In the genomic region with DNA sequence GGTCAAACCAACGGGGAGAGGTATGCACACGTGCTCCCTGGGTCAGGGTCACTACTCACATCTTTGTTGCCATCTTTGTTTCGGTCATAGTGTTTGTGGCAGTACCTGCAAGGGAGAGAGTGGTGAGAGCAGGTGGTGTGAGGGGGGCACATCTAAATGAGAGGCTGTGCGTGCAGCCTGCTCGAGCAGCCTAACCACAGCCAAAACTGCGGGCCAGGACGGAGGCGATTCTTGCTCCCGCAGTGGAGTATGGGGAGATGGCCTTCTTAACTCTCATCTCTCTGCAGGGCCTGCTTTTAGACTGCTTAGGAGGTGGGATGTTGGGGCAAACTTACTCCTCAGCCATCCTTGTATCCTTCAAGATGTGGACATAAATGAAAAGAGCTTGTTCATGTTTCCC, we compare ENCODE assay signal across 34 cellular contexts. TPM values are rescaled to one million over a fixed set of nuclear protein-coding genes. Genes with fewer than 3 reads are reported as not detected.
"Had no signal": no experiment of that assay in that cellular context is flagged by ENCODE, and none has a peak within 500 bp of the region (broad histone marks: within the 10 kb centered on the region; RNA-seq: fewer than 3 reads in every experiment).

No MANE protein-coding gene starts in this region.

- H3K4me2 ChIP-seq: KMS-11, SK-N-SH had no signal

- H3K9me3 ChIP-seq: ascending aorta, Peyer's patch, SJSA1, SK-N-SH had no signal

- H3K4me1 Mint-ChIP-seq: activated naive CD4-positive, alpha-beta T cell treated with anti-CD3 and anti-CD28 coated beads, Interleukin-2, amount 50 U/mL, for 24 hours had no signal

- H3K4me3 ChIP-seq: ascending aorta, cardiac muscle cell, Peyer's patch, SJSA1 had no signal

- H3K9me3 Mint-ChIP-seq: activated CD4-positive, alpha-beta T cell treated with anti-CD3 and anti-CD28 coated beads, Interleukin-2, amount 10 ng/mL, durations not matched to agents 24 days and 14 days; activated CD8-positive, alpha-beta T cell treated with anti-CD3 and anti-CD28 coated beads for 36 hours; activated naive CD4-positive, alpha-beta T cell treated with anti-CD3 and anti-CD28 coated beads, Interleukin-2, amount 50 U/mL, for 24 hours; activated naive CD8-positive, alpha-beta T cell treated with anti-CD3 and anti-CD28 coated beads, Interleukin-2, amount 10 ng/mL, durations not matched to agents 7 days and 5 days; activated T-helper 1 cell treated with anti-CD3 and anti-CD28 coated beads, Interleukin-12 subunit alpha, Interleukin-12 subunit beta, Interleukin-2, Interleukin-4 antibody, amounts not matched to agents 30 ng/mL and 10 ng/mL and 1 ng/mL, durations not matched to agents 14 hours and 24 hours and 36 hours; T-helper 1 cell treated with Interleukin-12 subunit alpha and Interleukin-12 subunit beta and Interleukin-4 antibody, amounts not matched to agents 30 μg/mL and 1 μg/mL, for 36 hours; T-helper 2 cell treated with Interferon-gamma antibody and Interleukin-4, amounts not matched to agents 5 μg/mL and 100 μg/mL, for 36 hours had no signal

- H3K9ac ChIP-seq: KMS-11, SK-N-SH had no signal

- FAIRE-seq: TTC549 had no signal

- H3K27me3 ChIP-seq: ascending aorta, cardiac muscle cell, Peyer's patch, SJSA1 had no signal

- ATAC-seq: activated CD8-positive, alpha-beta T cell treated with anti-CD3 and anti-CD28 coated beads for 36 hours; PC-3 had no signal

- H3K4me3 Mint-ChIP-seq: activated CD4-positive, alpha-beta T cell treated with anti-CD3 and anti-CD28 coated beads, Interleukin-2, amount 10 ng/mL, durations not matched to agents 24 days and 14 days; activated CD8-positive, alpha-beta T cell treated with anti-CD3 and anti-CD28 coated beads for 36 hours; activated naive CD4-positive, alpha-beta T cell treated with anti-CD3 and anti-CD28 coated beads, Interleukin-2, amount 50 U/mL, for 24 hours; activated naive CD8-positive, alpha-beta T cell treated with anti-CD3 and anti-CD28 coated beads, Interleukin-2, amount 10 ng/mL, durations not matched to agents 7 days and 5 days; activated T-helper 1 cell treated with anti-CD3 and anti-CD28 coated beads, Interleukin-12 subunit alpha, Interleukin-12 subunit beta, Interleukin-2, Interleukin-4 antibody, amounts not matched to agents 30 ng/mL and 10 ng/mL and 1 ng/mL, durations not matched to agents 14 hours and 24 hours and 36 hours; T-helper 1 cell treated with Interleukin-12 subunit alpha and Interleukin-12 subunit beta and Interleukin-4 antibody, amounts not matched to agents 30 μg/mL and 1 μg/mL, for 36 hours; T-helper 2 cell treated with Interferon-gamma antibody and Interleukin-4, amounts not matched to agents 5 μg/mL and 100 μg/mL, for 36 hours had no signal

- H3K9me2 ChIP-seq: SK-N-SH had no signal

- H3K27me3 Mint-ChIP-seq: activated CD4-positive, alpha-beta T cell treated with anti-CD3 and anti-CD28 coated beads, Interleukin-2, amount 10 ng/mL, durations not matched to agents 24 days and 14 days; activated CD8-positive, alpha-beta T cell treated with anti-CD3 and anti-CD28 coated beads for 36 hours; activated naive CD4-positive, alpha-beta T cell treated with anti-CD3 and anti-CD28 coated beads, Interleukin-2, amount 50 U/mL, for 24 hours; activated naive CD8-positive, alpha-beta T cell treated with anti-CD3 and anti-CD28 coated beads, Interleukin-2, amount 10 ng/mL, durations not matched to agents 7 days and 5 days had no signal

- H3K4me1 ChIP-seq: ascending aorta, Peyer's patch had no signal

- H3K27ac Mint-ChIP-seq: activated CD4-positive, alpha-beta T cell treated with anti-CD3 and anti-CD28 coated beads, Interleukin-2, amount 10 ng/mL, durations not matched to agents 24 days and 14 days; activated naive CD4-positive, alpha-beta T cell treated with anti-CD3 and anti-CD28 coated beads, Interleukin-2, amount 50 U/mL, for 24 hours; activated naive CD8-positive, alpha-beta T cell treated with anti-CD3 and anti-CD28 coated beads, Interleukin-2, amount 10 ng/mL, durations not matched to agents 7 days and 5 days; activated T-helper 1 cell treated with anti-CD3 and anti-CD28 coated beads, Interleukin-12 subunit alpha, Interleukin-12 subunit beta, Interleukin-2, Interleukin-4 antibody, amounts not matched to agents 30 ng/mL and 10 ng/mL and 1 ng/mL, durations not matched to agents 14 hours and 24 hours and 36 hours; T-helper 1 cell treated with Interleukin-12 subunit alpha and Interleukin-12 subunit beta and Interleukin-4 antibody, amounts not matched to agents 30 μg/mL and 1 μg/mL, for 36 hours had no signal

- H3K27ac ChIP-seq: ascending aorta, cardiac muscle cell, KMS-11, Peyer's patch, SJSA1 had no signal

- DNase-seq: activated CD4-positive, alpha-beta T cell treated with anti-CD3 and anti-CD28 coated beads, Interleukin-2, amount 10 ng/mL, durations not matched to agents 24 days and 14 days; activated CD4-positive, alpha-beta T cell treated with anti-CD3 and anti-CD28 coated beads, Interleukin-2, amount 50 U/mL, for 4 hours; activated CD8-positive, alpha-beta T cell treated with anti-CD3 and anti-CD28 coated beads for 36 hours; activated gamma-delta T cell; activated naive CD4-positive, alpha-beta T cell treated with Interleukin-2 at 50 U/mL for 16 hours; activated naive CD8-positive, alpha-beta T cell treated with anti-CD3 and anti-CD28 coated beads, Interleukin-2, amount 10 ng/mL, durations not matched to agents 7 days and 5 days; activated T-cell treated with anti-CD3 and anti-CD28 coated beads, Interleukin-2, amount 50 U/mL, for 1 hour; amygdala; NCI-H1092 treated with DMSO at 0.1 percent for 48 hours; NCI-H1436; NCI-H1694; NCI-H1930; NCI-H2081 treated with DMSO at 0.1 percent for 48 hours; NCI-H345; NCI-H510A; NCI-H526; NCI-H748 treated with DMSO at 0.1 percent for 48 hours; NK-92 treated with Interleukin-12 subunit alpha and Interleukin-12 subunit beta, amount 100 ng/mL, for 24 hours; PC-3; RPMI8226; SHP77 treated with DMSO at 0.1 percent for 48 hours; SK-N-SH had no signal

RNA-seq across cellular contexts. Expression of gene PLA2G4F, which starts 6.9 kb away (rescaled TPM):
- total RNA-seq: activated CD4-positive, alpha-beta T cell treated with anti-CD3 and anti-CD28 coated beads, Interleukin-2, amount 10 ng/mL, durations not matched to agents 24 days and 14 days; activated CD8-positive, alpha-beta memory T cell treated with anti-CD3 and anti-CD28 coated beads for 36 hours; activated CD8-positive, alpha-beta T cell treated with anti-CD3 and anti-CD28 coated beads for 36 hours; activated naive CD8-positive, alpha-beta T cell treated with anti-CD3 and anti-CD28 coated beads, Interleukin-2, amount 10 ng/mL, durations not matched to agents 7 days and 5 days; activated T-helper 1 cell treated with anti-CD3 and anti-CD28 coated beads, Interleukin-12 subunit alpha, Interleukin-12 subunit beta, Interleukin-2, Interleukin-4 antibody, amounts not matched to agents 30 ng/mL and 10 ng/mL and 1 ng/mL, durations not matched to agents 14 hours and 24 hours and 36 hours; ascending aorta; M059J; SJSA1 had no signal
